1 cellular context compared by ENCODE assay signal in genomic region chr3:52288674-52289073, GRCh38.
TF ChIP-seq lines count a peak whose summit lies in the region.

No MANE protein-coding gene starts in this region.

TF ChIP-seq in endothelial cell of umbilical vein, 7 proteins besides CTCF, POLR2A, EP300 and RAD21:
- TF ChIP-seq JUN (IDR thresholded peaks at IDR 0.05; ENCODE audit: borderline replicate concordance, insufficient read depth, insufficient read length, low read depth) (no peak), MYC (IDR thresholded peaks at IDR 0.05; ENCODE audit: low read depth, low read length) (no peak), MAX (IDR thresholded peaks at IDR 0.05; ENCODE audit: insufficient read depth, insufficient read length) (no peak), EZH2 (IDR thresholded peaks at IDR 0.05; ENCODE audit: borderline replicate concordance, low read depth, low read length, severe bottlenecking) (no peak), GATA2 (IDR thresholded peaks at IDR 0.05; ENCODE audit: insufficient read depth, insufficient read length, low read depth, low read length) (no peak), POLR2AphosphoS5 (IDR thresholded peaks at IDR 0.05; ENCODE audit: insufficient read depth, low read depth, low read length) (no peak), FOS (IDR thresholded peaks at IDR 0.05; ENCODE audit: borderline replicate concordance, insufficient read depth, low read length) (no peak)
